Comparison of ENCODE assay signal across 11 cellular contexts in the genomic region with DNA sequence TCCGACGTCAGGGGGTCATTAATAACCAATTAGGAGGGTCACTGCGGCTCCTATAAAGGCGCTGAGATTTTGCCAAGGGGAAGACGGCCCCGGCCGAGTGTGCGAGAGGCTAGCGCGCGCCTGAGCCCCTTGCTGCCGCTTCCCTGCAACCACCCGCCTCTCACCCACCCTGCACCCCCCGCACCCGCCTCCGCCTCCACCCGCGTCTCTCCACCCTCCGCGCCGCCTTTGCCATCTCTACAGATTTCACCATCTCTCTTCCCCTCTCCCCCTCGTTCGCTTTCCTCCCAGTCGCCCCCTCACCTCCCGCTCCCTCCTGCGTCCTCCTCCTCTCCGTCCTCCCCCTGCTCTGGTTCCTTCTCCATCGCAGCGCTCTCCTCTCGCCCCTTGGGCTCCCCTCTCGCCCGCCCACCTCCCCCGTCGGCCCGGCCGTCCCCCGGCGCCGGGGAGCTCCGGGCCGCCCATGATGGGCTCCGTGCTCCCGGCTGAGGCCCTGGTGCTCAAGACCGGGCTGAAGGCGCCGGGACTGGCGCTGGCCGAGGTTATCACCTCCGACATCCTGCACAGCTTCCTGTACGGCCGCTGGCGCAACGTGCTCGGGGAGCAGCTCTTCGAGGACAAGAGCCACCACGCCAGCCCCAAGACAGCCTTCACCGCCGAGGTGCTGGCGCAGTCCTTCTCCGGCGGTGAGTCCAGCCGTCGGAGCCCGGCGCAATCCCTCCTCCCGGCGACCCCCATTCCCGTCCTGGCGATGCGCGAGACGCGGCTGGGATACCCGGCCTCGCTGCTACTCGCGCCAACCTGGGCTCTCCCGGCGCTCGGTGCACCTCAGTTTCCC. TPM values are rescaled to one million over a fixed set of nuclear protein-coding genes. Genes with fewer than 3 reads are reported as not detected.
DNase-seq lines count a peak whose midpoint lies in the region; ATAC-seq and TF ChIP-seq lines count a peak whose summit lies in the region.
"Had no signal": no experiment of that assay in that cellular context is flagged by ENCODE, and none has a peak within 500 bp of the region (broad histone marks: within the 10 kb centered on the region; RNA-seq: fewer than 3 reads in every experiment).

A gene (plus strand): TSS at position 404 of the 838 bp plus-strand sequence. CDS start 60 bp downstream, at position 464.

- no peaks in the 10 kb centered on the region for H3K9me3 ChIP-seq in HUES48 (ENCODE audit: control insufficient read depth, insufficient read depth, low read length)

- H3K4me1 Mint-ChIP-seq in brain, result peaks cover 38% of the 10 kb centered on the region
- H3K4me1 Mint-ChIP-seq in nephron, result peaks cover 13% of the 10 kb centered on the region

- H3K4me3 Mint-ChIP-seq in brain, result peak within 1 kb of the TSS; percentile 78 to 80 (median 78)
- peak within 1 kb of the TSS; percentile 35 to 63 (median 47) for H3K4me3 Mint-ChIP-seq in nephron

- no peaks in the 10 kb centered on the region for H3K36me3 ChIP-seq in HUES48 (ENCODE audit: control insufficient read depth, insufficient read depth, low read length)

- no peak within 1 kb of the TSS for H3K27ac ChIP-seq in HUES48 (ENCODE audit: low read depth, low read length)
- H3K27ac ChIP-seq: VCaP had no signal

- H3K4me3 ChIP-seq in HUES48 (ENCODE audit: low read depth, low read length), result peak within 1 kb of the TSS; percentile 54

- no peak within 1 kb of the TSS for H3K9ac ChIP-seq in HUES48 (ENCODE audit: low read depth, low read length)

- H3K27ac Mint-ChIP-seq in brain (peak within 1 kb of the TSS in 1 of 5 experiments; percentile 26), nephron (no peak within 1 kb of the TSS)

- peaks cover 33% of the 10 kb centered on the region for H3K4me1 ChIP-seq in HUES48 (ENCODE audit: control insufficient read depth, insufficient read depth, low read length)

- DNase-seq in DMS53 (lab: John Stamatoyannopoulos, UW), result peak; percentile 64
- DNase-seq in DMS53 treated with DMSO at 0.1 percent for 48 hours (lab: John Stamatoyannopoulos, UW; ENCODE audit: unreplicated experiment), result no peak
- DNase-seq: cerebellar nuclear complex, hypothalamus had no signal

- peaks cover 95% of the 10 kb centered on the region for H3K27me3 ChIP-seq in HUES48 (ENCODE audit: control insufficient read depth, insufficient read depth, low read length)

- H3K36me3 Mint-ChIP-seq in brain (no peaks in the 10 kb centered on the region), nephron (ENCODE audit: low read depth) (no peaks in the 10 kb centered on the region)

- ATAC-seq in HG03571 (IDR thresholded peaks at IDR 0.05; ENCODE audit: unreplicated experiment) (no peak), GM18511 (IDR thresholded peaks at IDR 0.05; ENCODE audit: unreplicated experiment) (no peak), GM21360 (IDR thresholded peaks at IDR 0.05; ENCODE audit: unreplicated experiment) (no peak)

- TF ChIP-seq CTCF in brain (conservative IDR thresholded peaks at IDR 0.05) (no peak), nephron (IDR thresholded peaks at IDR 0.05; ENCODE audit: unreplicated experiment in 3 of 3) (no peak)

- H3K9me3 Mint-ChIP-seq in brain, result peaks cover 0 to 5% (median 0%) of the 10 kb centered on the region in 5 experiments
- H3K9me3 Mint-ChIP-seq in nephron, result no peaks in the 10 kb centered on the region

- H3K27me3 Mint-ChIP-seq in brain (peaks cover 97% of the 10 kb centered on the region), nephron (ENCODE audit: low read depth) (peaks cover 98% of the 10 kb centered on the region)

RNA-seq across cellular contexts. Expression of the gene that starts here (rescaled TPM):
- polyA plus RNA-seq in brain (ENCODE audit: insufficient read depth, low read depth, low replicate concordance), result 0.17 TPM
